Comparison of ENCODE assay signal across 1 cellular context in the genomic region with DNA sequence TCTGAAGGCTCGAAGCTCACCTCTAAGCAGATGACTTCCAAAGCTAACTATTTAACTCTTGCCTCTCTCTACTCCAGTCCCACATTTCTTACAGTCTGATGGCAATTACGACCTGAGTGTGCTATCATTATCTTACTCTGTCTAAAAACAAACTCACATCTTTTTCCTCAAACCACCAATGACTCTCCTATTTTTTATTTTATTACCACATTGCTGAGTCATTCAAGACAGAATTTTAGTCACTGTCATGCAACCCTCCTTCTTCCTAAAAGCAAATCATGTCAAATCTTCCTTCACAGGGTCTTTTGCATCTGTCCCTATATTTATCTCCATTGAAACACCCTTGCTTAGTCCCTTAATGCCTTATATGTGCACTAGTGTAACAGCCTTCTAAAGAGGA.
TF ChIP-seq lines count a peak whose summit lies in the region.

No MANE protein-coding gene starts in this region.

TF ChIP-seq in K562, 482 proteins besides CTCF, POLR2A, EP300 and RAD21 (continued from another document):
- TF ChIP-seq SRSF7 (optimal IDR thresholded peaks at IDR 0.05; ENCODE audit: low read depth, low read length) (no peak), ZNF197 (CRISPR knock-in tag; IDR thresholded peaks at IDR 0.05; ENCODE audit: low read depth) (no peak), L3MBTL2 (IDR thresholded peaks at IDR 0.05) (no peak), CXXC5 (CRISPR knock-in tag; IDR thresholded peaks at IDR 0.05) (no peak), SIRT6 (IDR thresholded peaks at IDR 0.05; ENCODE audit: low read depth, low read length) (no peak), ZNF146 (CRISPR knock-in tag; IDR thresholded peaks at IDR 0.05; ENCODE audit: unreplicated experiment) (no peak), ZNF668 (CRISPR knock-in tag; IDR thresholded peaks at IDR 0.05) (no peak), CBFA2T3 (IDR thresholded peaks at IDR 0.05) (peak; percentile 4; the same call in 1 of the 2 replicates), ARID1B (IDR thresholded peaks at IDR 0.05) (no peak), RB1 (IDR thresholded peaks at IDR 0.05; ENCODE audit: low read depth) (no peak), ZKSCAN1 (IDR thresholded peaks at IDR 0.05; ENCODE audit: low read depth, low read length) (no peak), RBM14 (IDR thresholded peaks at IDR 0.05; ENCODE audit: borderline replicate concordance, insufficient read depth, low read depth, low read length) (no peak), NFE2L1 (tag; IDR thresholded peaks at IDR 0.05; ENCODE audit: borderline replicate concordance, low read depth) (peak; percentile 87), NFE2 (IDR thresholded peaks at IDR 0.05; ENCODE audit: low read depth) (peak; percentile 82), KAT7 (CRISPR knock-in tag; IDR thresholded peaks at IDR 0.05; ENCODE audit: borderline replicate concordance) (no peak)
- TF ChIP-seq, protein P1, sequence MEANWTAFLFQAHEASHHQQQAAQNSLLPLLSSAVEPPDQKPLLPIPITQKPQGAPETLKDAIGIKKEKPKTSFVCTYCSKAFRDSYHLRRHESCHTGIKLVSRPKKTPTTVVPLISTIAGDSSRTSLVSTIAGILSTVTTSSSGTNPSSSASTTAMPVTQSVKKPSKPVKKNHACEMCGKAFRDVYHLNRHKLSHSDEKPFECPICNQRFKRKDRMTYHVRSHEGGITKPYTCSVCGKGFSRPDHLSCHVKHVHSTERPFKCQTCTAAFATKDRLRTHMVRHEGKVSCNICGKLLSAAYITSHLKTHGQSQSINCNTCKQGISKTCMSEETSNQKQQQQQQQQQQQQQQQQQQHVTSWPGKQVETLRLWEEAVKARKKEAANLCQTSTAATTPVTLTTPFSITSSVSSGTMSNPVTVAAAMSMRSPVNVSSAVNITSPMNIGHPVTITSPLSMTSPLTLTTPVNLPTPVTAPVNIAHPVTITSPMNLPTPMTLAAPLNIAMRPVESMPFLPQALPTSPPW (CRISPR knock-in tag; IDR thresholded peaks at IDR 0.05): no peak
- TF ChIP-seq, protein P2, sequence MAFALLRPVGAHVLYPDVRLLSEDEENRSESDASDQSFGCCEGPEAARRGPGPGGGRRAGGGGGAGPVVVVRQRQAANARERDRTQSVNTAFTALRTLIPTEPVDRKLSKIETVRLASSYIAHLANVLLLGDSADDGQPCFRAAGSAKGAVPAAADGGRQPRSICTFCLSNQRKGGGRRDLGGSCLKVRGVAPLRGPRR (CRISPR knock-in tag; IDR thresholded peaks at IDR 0.05): no peak
- TF ChIP-seq, protein P3, sequence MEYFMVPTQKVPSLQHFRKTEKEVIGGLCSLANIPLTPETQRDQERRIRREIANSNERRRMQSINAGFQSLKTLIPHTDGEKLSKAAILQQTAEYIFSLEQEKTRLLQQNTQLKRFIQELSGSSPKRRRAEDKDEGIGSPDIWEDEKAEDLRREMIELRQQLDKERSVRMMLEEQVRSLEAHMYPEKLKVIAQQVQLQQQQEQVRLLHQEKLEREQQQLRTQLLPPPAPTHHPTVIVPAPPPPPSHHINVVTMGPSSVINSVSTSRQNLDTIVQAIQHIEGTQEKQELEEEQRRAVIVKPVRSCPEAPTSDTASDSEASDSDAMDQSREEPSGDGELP (CRISPR knock-in tag; IDR thresholded peaks at IDR 0.05; ENCODE audit: borderline replicate concordance): no peak
- TF ChIP-seq, protein P4, sequence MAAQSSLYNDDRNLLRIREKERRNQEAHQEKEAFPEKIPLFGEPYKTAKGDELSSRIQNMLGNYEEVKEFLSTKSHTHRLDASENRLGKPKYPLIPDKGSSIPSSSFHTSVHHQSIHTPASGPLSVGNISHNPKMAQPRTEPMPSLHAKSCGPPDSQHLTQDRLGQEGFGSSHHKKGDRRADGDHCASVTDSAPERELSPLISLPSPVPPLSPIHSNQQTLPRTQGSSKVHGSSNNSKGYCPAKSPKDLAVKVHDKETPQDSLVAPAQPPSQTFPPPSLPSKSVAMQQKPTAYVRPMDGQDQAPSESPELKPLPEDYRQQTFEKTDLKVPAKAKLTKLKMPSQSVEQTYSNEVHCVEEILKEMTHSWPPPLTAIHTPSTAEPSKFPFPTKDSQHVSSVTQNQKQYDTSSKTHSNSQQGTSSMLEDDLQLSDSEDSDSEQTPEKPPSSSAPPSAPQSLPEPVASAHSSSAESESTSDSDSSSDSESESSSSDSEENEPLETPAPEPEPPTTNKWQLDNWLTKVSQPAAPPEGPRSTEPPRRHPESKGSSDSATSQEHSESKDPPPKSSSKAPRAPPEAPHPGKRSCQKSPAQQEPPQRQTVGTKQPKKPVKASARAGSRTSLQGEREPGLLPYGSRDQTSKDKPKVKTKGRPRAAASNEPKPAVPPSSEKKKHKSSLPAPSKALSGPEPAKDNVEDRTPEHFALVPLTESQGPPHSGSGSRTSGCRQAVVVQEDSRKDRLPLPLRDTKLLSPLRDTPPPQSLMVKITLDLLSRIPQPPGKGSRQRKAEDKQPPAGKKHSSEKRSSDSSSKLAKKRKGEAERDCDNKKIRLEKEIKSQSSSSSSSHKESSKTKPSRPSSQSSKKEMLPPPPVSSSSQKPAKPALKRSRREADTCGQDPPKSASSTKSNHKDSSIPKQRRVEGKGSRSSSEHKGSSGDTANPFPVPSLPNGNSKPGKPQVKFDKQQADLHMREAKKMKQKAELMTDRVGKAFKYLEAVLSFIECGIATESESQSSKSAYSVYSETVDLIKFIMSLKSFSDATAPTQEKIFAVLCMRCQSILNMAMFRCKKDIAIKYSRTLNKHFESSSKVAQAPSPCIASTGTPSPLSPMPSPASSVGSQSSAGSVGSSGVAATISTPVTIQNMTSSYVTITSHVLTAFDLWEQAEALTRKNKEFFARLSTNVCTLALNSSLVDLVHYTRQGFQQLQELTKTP (IDR thresholded peaks at IDR 0.05; ENCODE audit: low read depth in 1 of 2, partially characterized antibody in 2 of 2): no peak
- TF ChIP-seq, protein P5, sequence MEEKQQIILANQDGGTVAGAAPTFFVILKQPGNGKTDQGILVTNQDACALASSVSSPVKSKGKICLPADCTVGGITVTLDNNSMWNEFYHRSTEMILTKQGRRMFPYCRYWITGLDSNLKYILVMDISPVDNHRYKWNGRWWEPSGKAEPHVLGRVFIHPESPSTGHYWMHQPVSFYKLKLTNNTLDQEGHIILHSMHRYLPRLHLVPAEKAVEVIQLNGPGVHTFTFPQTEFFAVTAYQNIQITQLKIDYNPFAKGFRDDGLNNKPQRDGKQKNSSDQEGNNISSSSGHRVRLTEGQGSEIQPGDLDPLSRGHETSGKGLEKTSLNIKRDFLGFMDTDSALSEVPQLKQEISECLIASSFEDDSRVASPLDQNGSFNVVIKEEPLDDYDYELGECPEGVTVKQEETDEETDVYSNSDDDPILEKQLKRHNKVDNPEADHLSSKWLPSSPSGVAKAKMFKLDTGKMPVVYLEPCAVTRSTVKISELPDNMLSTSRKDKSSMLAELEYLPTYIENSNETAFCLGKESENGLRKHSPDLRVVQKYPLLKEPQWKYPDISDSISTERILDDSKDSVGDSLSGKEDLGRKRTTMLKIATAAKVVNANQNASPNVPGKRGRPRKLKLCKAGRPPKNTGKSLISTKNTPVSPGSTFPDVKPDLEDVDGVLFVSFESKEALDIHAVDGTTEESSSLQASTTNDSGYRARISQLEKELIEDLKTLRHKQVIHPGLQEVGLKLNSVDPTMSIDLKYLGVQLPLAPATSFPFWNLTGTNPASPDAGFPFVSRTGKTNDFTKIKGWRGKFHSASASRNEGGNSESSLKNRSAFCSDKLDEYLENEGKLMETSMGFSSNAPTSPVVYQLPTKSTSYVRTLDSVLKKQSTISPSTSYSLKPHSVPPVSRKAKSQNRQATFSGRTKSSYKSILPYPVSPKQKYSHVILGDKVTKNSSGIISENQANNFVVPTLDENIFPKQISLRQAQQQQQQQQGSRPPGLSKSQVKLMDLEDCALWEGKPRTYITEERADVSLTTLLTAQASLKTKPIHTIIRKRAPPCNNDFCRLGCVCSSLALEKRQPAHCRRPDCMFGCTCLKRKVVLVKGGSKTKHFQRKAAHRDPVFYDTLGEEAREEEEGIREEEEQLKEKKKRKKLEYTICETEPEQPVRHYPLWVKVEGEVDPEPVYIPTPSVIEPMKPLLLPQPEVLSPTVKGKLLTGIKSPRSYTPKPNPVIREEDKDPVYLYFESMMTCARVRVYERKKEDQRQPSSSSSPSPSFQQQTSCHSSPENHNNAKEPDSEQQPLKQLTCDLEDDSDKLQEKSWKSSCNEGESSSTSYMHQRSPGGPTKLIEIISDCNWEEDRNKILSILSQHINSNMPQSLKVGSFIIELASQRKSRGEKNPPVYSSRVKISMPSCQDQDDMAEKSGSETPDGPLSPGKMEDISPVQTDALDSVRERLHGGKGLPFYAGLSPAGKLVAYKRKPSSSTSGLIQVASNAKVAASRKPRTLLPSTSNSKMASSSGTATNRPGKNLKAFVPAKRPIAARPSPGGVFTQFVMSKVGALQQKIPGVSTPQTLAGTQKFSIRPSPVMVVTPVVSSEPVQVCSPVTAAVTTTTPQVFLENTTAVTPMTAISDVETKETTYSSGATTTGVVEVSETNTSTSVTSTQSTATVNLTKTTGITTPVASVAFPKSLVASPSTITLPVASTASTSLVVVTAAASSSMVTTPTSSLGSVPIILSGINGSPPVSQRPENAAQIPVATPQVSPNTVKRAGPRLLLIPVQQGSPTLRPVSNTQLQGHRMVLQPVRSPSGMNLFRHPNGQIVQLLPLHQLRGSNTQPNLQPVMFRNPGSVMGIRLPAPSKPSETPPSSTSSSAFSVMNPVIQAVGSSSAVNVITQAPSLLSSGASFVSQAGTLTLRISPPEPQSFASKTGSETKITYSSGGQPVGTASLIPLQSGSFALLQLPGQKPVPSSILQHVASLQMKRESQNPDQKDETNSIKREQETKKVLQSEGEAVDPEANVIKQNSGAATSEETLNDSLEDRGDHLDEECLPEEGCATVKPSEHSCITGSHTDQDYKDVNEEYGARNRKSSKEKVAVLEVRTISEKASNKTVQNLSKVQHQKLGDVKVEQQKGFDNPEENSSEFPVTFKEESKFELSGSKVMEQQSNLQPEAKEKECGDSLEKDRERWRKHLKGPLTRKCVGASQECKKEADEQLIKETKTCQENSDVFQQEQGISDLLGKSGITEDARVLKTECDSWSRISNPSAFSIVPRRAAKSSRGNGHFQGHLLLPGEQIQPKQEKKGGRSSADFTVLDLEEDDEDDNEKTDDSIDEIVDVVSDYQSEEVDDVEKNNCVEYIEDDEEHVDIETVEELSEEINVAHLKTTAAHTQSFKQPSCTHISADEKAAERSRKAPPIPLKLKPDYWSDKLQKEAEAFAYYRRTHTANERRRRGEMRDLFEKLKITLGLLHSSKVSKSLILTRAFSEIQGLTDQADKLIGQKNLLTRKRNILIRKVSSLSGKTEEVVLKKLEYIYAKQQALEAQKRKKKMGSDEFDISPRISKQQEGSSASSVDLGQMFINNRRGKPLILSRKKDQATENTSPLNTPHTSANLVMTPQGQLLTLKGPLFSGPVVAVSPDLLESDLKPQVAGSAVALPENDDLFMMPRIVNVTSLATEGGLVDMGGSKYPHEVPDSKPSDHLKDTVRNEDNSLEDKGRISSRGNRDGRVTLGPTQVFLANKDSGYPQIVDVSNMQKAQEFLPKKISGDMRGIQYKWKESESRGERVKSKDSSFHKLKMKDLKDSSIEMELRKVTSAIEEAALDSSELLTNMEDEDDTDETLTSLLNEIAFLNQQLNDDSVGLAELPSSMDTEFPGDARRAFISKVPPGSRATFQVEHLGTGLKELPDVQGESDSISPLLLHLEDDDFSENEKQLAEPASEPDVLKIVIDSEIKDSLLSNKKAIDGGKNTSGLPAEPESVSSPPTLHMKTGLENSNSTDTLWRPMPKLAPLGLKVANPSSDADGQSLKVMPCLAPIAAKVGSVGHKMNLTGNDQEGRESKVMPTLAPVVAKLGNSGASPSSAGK (IDR thresholded peaks at IDR 0.05): no peak
